Comparison of ENCODE assay signal across 3 cellular contexts in the genomic region with DNA sequence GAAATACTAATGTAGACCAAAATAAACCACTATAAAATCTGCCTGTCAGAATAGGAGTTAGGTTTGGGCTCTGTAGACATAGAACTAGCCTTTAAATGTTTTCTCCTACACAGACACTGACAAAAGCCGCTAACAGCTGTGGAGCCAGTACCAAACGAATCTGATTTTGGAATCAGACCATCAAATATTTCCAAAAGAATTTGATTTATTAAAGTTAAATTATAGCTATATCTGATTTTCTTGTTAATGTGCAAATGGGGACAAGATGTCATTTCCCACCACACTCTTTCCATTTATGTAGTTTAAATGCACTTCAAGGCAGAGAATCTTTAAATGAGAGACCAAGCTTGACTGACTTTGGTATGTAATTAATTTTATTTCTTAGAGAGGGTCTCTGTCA.
"Had no signal": no experiment of that assay in that cellular context is flagged by ENCODE, and none has a peak within 500 bp of the region (broad histone marks: within the 10 kb centered on the region; RNA-seq: fewer than 3 reads in every experiment).

No MANE protein-coding gene starts in this region.

- DNase-seq: GDM1, GF-D8 had no signal

- H3K4me3 ChIP-seq: GM12878 had no signal

- ATAC-seq: GM12878 had no signal
